ENCODE assay signal across 8 cellular contexts in the genomic region with DNA sequence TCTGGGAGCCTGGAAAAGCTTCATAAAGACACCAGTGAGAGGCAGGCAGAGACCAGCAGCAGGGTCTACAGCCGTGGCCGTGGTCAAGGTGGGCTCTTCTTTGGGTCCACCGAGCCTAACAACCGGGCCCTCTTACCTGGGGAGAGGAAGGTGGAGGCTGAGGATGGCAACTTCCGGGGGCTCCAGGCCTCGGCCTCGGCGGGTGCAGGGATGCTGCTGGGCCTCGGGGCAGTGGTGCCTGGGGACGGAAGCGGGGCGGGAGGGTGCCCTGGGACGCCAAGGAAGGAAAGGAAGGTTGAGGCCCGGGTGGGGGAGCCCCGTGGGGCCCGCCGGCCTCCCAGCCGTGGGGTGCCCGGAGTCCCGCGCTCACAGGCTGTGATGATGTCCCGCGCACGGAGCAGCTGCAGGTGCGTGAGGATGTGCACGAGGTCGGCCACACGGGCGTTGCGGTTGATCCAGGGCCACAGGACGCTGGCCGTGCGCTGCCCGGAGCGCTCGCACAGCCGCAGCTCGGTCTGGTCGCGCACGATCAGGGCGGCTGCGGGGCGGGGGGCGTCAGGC. TPM values are rescaled to one million over a fixed set of nuclear protein-coding genes. Genes with fewer than 3 reads are reported as not detected.
DNase-seq lines count a peak whose midpoint lies in the region; ATAC-seq and TF ChIP-seq lines count a peak whose summit lies in the region.

No MANE protein-coding gene starts in this region.

- H3K36me3 Mint-ChIP-seq in CD8-positive, alpha-beta T cell: peaks cover 19% of the 10 kb centered on the region

- H3K4me1 ChIP-seq in CD8-positive, alpha-beta T cell (ENCODE audit: insufficient read depth, low read length): peaks cover 27% of the 10 kb centered on the region
- peaks cover 4% of the 10 kb centered on the region for H3K4me1 ChIP-seq in fibroblast of lung (ENCODE audit: control insufficient read depth, extremely low read depth, insufficient read depth, low read length)

- POLR2A ChIA-PET in CD8-positive, alpha-beta T cell (lab: Charles Lee): interaction anchor here (1.0 to 1.2 kb wide), 2 partner anchors 8 to 49 kb away, joined by 3 to 4 read pairs; no protein-coding TSS in a partner anchor

- H3K9me3 ChIP-seq in CD8-positive, alpha-beta T cell (ENCODE audit: low read length): no peaks in the 10 kb centered on the region
- no peaks in the 10 kb centered on the region for H3K9me3 ChIP-seq in fibroblast of lung (ENCODE audit: control insufficient read depth, insufficient read depth, low read depth, low read length)

- CTCF ChIA-PET in CD8-positive, alpha-beta T cell (lab: Charles Lee): interaction anchor here (1.8 kb wide), 1 partner anchor 50 kb away, joined by 5 read pairs; no protein-coding TSS in a partner anchor

- H4K20me1 ChIP-seq in fibroblast of lung (ENCODE audit: control insufficient read depth, extremely low read depth, insufficient read depth, low read length): no peaks in the 10 kb centered on the region

- peak; percentile 15 for ATAC-seq in CD8-positive, alpha-beta T cell
- ATAC-seq in GM18870 (IDR thresholded peaks at IDR 0.05; ENCODE audit: unreplicated experiment): no peak

- H3K4me3 ChIP-seq in CD8-positive, alpha-beta T cell (ENCODE audit: low read depth, low read length): peak overlapping the region; percentile 50
- H3K4me3 ChIP-seq in H7 (ENCODE audit: insufficient read depth, low read depth, low read length) (peak overlapping the region; percentile 36), WI38 (ENCODE audit: low read depth, low read length) (peak overlapping the region; percentile 58), fibroblast of lung (replicated peaks in 1 of 4; ENCODE audit: control extremely low read depth in 1 of 4, insufficient read depth in 1 of 4, low read depth in 3 of 4, low read length in 4 of 4) (peak overlapping the region; percentile 44 to 58 (median 56)), retinal pigment epithelial cell (ENCODE audit: low read length) (peak overlapping the region; percentile 51)

- TF ChIP-seq CTCF in CD8-positive, alpha-beta T cell (IDR thresholded peaks at IDR 0.05): no peak
- TF ChIP-seq CTCF in WI38 (IDR thresholded peaks at IDR 0.05; ENCODE audit: low read depth, low read length) (no peak), fibroblast of lung (conservative IDR thresholded peaks at IDR 0.05 in 1 of 2, IDR thresholded peaks at IDR 0.05 in 1 of 2; ENCODE audit: low read depth in 1 of 2, low read length in 2 of 2) (no peak), retinal pigment epithelial cell (conservative IDR thresholded peaks at IDR 0.05; ENCODE audit: low read depth, low read length) (no peak)

- no peak overlapping the region for H2AFZ ChIP-seq in fibroblast of lung (ENCODE audit: low read length)

- no peaks in the 10 kb centered on the region for H3K27me3 Mint-ChIP-seq in CD8-positive, alpha-beta T cell (ENCODE audit: low read depth)

- H3K4me3 Mint-ChIP-seq in CD8-positive, alpha-beta T cell: peak overlapping the region; percentile 82

- no peaks in the 10 kb centered on the region for H3K36me3 ChIP-seq in CD8-positive, alpha-beta T cell (ENCODE audit: insufficient read depth, low read length)
- H3K36me3 ChIP-seq in H7 (replicated peaks; ENCODE audit: control insufficient read depth, insufficient read depth, low read length) (no peaks in the 10 kb centered on the region), fibroblast of lung (ENCODE audit: control insufficient read depth, insufficient read depth, low read length) (peaks cover 9% of the 10 kb centered on the region)

- H3K4me2 ChIP-seq in fibroblast of lung (ENCODE audit: extremely low read depth, insufficient read depth, low read length): peak overlapping the region; percentile 75

- H3K27ac ChIP-seq in CD8-positive, alpha-beta T cell (ENCODE audit: low read depth, low read length): peak overlapping the region; percentile 50
- H3K27ac ChIP-seq in fibroblast of lung (ENCODE audit: insufficient read depth, low read length): peak overlapping the region; percentile 75

- H3K27me3 ChIP-seq in CD8-positive, alpha-beta T cell (ENCODE audit: insufficient read depth, low read length): no peaks in the 10 kb centered on the region
- H3K27me3 ChIP-seq in H7 (ENCODE audit: control insufficient read depth, insufficient read depth, low read length) (no peaks in the 10 kb centered on the region), fibroblast of lung (ENCODE audit: control insufficient read depth, insufficient read depth, low read length) (no peaks in the 10 kb centered on the region)

- peak in 3 of 7 experiments; percentile 25 to 60 (median 27) for DNase-seq in CD8-positive, alpha-beta T cell
- DNase-seq in H7 (no peak), fibroblast of lung (ENCODE audit: low read depth in 2 of 2) (no peak), retinal pigment epithelial cell (ENCODE audit: low read depth) (no peak), C1 segment of cervical spinal cord (lab: John Stamatoyannopoulos, UW) (no peak), islet precursor cell (no peak)

- intact Hi-C loops in CD8-positive, alpha-beta T cell (cut with DNase I, micrococcal nuclease): loop anchor here in 1 of 2 experiments (1.0 kb wide), 1 partner anchor 47 kb away; a partner anchor contains a TSS

- peak overlapping the region; percentile 82 for H3K27ac Mint-ChIP-seq in CD8-positive, alpha-beta T cell

- H3K9ac ChIP-seq in fibroblast of lung (ENCODE audit: insufficient read depth, low read length): peak overlapping the region; percentile 73

- H3K9me3 Mint-ChIP-seq in CD8-positive, alpha-beta T cell: no peaks in the 10 kb centered on the region

- H3K79me2 ChIP-seq in fibroblast of lung (ENCODE audit: control insufficient read depth, insufficient read depth, low read length): peaks cover 14% of the 10 kb centered on the region

- H3K4me1 Mint-ChIP-seq in CD8-positive, alpha-beta T cell (ENCODE audit: low read depth): peaks cover 27% of the 10 kb centered on the region

RNA-seq across cellular contexts. Expression of a gene that starts 0.6 kb away (rescaled TPM):
- total RNA-seq in CD8-positive, alpha-beta T cell: 10 to 100 TPM; 84.8 to 92.5 TPM
- 34.4 and 44.6 TPM in 2 replicates for total RNA-seq in H7 (2014; rRNA removed; shearing (Covaris generic))
- 61.1 and 65.9 TPM in 2 replicates for total RNA-seq in fibroblast of lung
- polyA plus RNA-seq in fibroblast of lung: 25.9 and 48.1 TPM in 2 replicates
- polyA plus RNA-seq in fibroblast of lung (2012): 46.6 and 104 TPM in 2 replicates
- 58.0 and 180 TPM in 2 replicates for polyA minus RNA-seq in fibroblast of lung (ENCODE audit: low replicate concordance)

RNA-seq across cellular contexts. Expression of a gene that starts 46.6 kb away (rescaled TPM):
- total RNA-seq in CD8-positive, alpha-beta T cell: 1 to 10 TPM; 1.6 to 3.2 TPM
- 8.8 and 9.5 TPM in 2 replicates for total RNA-seq in H7 (2014; rRNA removed; shearing (Covaris generic))
- 6.4 and 8.3 TPM in 2 replicates for total RNA-seq in fibroblast of lung
- polyA plus RNA-seq in fibroblast of lung: 4.6 and 4.7 TPM in 2 replicates
- polyA plus RNA-seq in fibroblast of lung (2012): 4.9 and 5.9 TPM in 2 replicates
- polyA minus RNA-seq in fibroblast of lung (ENCODE audit: low replicate concordance): 7.4 and 8.6 TPM in 2 replicates

RNA-seq across cellular contexts. Expression of a gene that starts 47.5 kb away (rescaled TPM):
- total RNA-seq in CD8-positive, alpha-beta T cell: 10 to 100 TPM; 49.1 to 56.3 TPM
- 64.9 and 70.0 TPM in 2 replicates for total RNA-seq in H7 (2014; rRNA removed; shearing (Covaris generic))
- 7.4 and 10.2 TPM in 2 replicates for total RNA-seq in fibroblast of lung
- 3.0 and 6.7 TPM in 2 replicates for polyA plus RNA-seq in fibroblast of lung
- polyA plus RNA-seq in fibroblast of lung (2012): 19.1 and 29.3 TPM in 2 replicates
- 142 and 144 TPM in 2 replicates for polyA minus RNA-seq in fibroblast of lung (ENCODE audit: low replicate concordance)
